10 cellular contexts compared by ENCODE assay signal in genomic region chr14:64706119-64706465, GRCh38. TPM values are rescaled to one million over a fixed set of nuclear protein-coding genes. Genes with fewer than 3 reads are reported as not detected.
DNase-seq lines count a peak whose midpoint lies in the region; ATAC-seq and TF ChIP-seq lines count a peak whose summit lies in the region.
"Had no signal": no experiment of that assay in that cellular context is flagged by ENCODE, and none has a peak within 500 bp of the region (broad histone marks: within the 10 kb centered on the region; RNA-seq: fewer than 3 reads in every experiment).

No MANE protein-coding gene starts in this region.

- H3K4me1 Mint-ChIP-seq in naive thymus-derived CD8-positive, alpha-beta T cell: peaks cover 17 to 74% (median 46%) of the 10 kb centered on the region in 4 donors
- H3K4me1 Mint-ChIP-seq in stimulated activated memory B cell treated with anti-CD40 and anti-IgM and Interleukin-4, amounts not matched to agents 10 μg/mL and 1 μg/mL and 100 μg/mL, for 72 hours: peaks cover 40% of the 10 kb centered on the region

- H3K79me2 ChIP-seq in Karpas-422 (ENCODE audit: low read length): no peaks in the 10 kb centered on the region

- H2AFZ ChIP-seq in Karpas-422 (ENCODE audit: low read length): no peak overlapping the region

- H3K9me3 ChIP-seq in right atrium auricular region (no peaks in the 10 kb centered on the region), Karpas-422 (ENCODE audit: low read length) (no peaks in the 10 kb centered on the region)

- no peaks in the 10 kb centered on the region for H3K27me3 ChIP-seq in right atrium auricular region
- H3K27me3 ChIP-seq in dorsolateral prefrontal cortex: no peaks in the 10 kb centered on the region
- no peaks in the 10 kb centered on the region for H3K27me3 ChIP-seq in Karpas-422 (ENCODE audit: low read length)

- peak overlapping the region; percentile 62 to 69 for H3K4me3 ChIP-seq in right atrium auricular region
- peak overlapping the region; percentile 45 to 96 (median 85) for H3K4me3 ChIP-seq in dorsolateral prefrontal cortex
- H3K4me3 ChIP-seq in Karpas-422 (ENCODE audit: low read length): no peak overlapping the region

- no peaks in the 10 kb centered on the region for H3K9me2 ChIP-seq in Karpas-422 (replicated peaks; ENCODE audit: insufficient read depth, low read length)

- no peak overlapping the region for H3K9ac ChIP-seq in Karpas-422 (ENCODE audit: low read length)

- no peaks in the 10 kb centered on the region for H3K36me3 Mint-ChIP-seq in naive thymus-derived CD8-positive, alpha-beta T cell
- H3K36me3 Mint-ChIP-seq in stimulated activated memory B cell treated with anti-CD40 and anti-IgM and Interleukin-4, amounts not matched to agents 10 μg/mL and 1 μg/mL and 100 μg/mL, for 72 hours: no peaks in the 10 kb centered on the region
- H3K36me3 Mint-ChIP-seq: activated naive CD8-positive, alpha-beta T cell treated with anti-CD3 and anti-CD28 coated beads, Interleukin-2, amount 10 ng/mL, durations not matched to agents 7 days and 5 days had no signal

- ATAC-seq in left ventricle myocardium superior: no peak
- ATAC-seq in naive thymus-derived CD8-positive, alpha-beta T cell: no peak
- no peak for ATAC-seq in stimulated activated memory B cell treated with anti-CD40 and anti-IgM and Interleukin-4, amounts not matched to agents 10 μg/mL and 1 μg/mL and 100 μg/mL, for 72 hours

- H3K4me1 ChIP-seq in right atrium auricular region (peaks cover 0 to 74% of the 10 kb centered on the region in 2 donors), Karpas-422 (ENCODE audit: low read length) (no peaks in the 10 kb centered on the region)

- H3K4me3 Mint-ChIP-seq in naive thymus-derived CD8-positive, alpha-beta T cell: peak overlapping the region in 7 of 10 donors; percentile 60 to 87 (median 71)
- H3K4me3 Mint-ChIP-seq in stimulated activated memory B cell treated with anti-CD40 and anti-IgM and Interleukin-4, amounts not matched to agents 10 μg/mL and 1 μg/mL and 100 μg/mL, for 72 hours: no peak overlapping the region

- H3K27me3 Mint-ChIP-seq in naive thymus-derived CD8-positive, alpha-beta T cell: peaks cover 17 to 69% (median 40%) of the 10 kb centered on the region in 5 donors
- H3K27me3 Mint-ChIP-seq in stimulated activated memory B cell treated with anti-CD40 and anti-IgM and Interleukin-4, amounts not matched to agents 10 μg/mL and 1 μg/mL and 100 μg/mL, for 72 hours: peaks cover 68% of the 10 kb centered on the region

- intact Hi-C loops in left ventricle myocardium superior (cut with micrococcal nuclease): no loop called here
- intact Hi-C loops in dorsolateral prefrontal cortex (cut with DNase I): loop anchor here in 1 of 2 donors (5.0 kb wide), 2 partner anchors 34 to 164 kb away; partner anchors contain the start of gene HSPA2

- POLR2A ChIA-PET in naive thymus-derived CD8-positive, alpha-beta T cell (lab: Charles Lee): no interaction called here

- DNase-seq in right atrium auricular region (ENCODE audit: low spot score) (no peak), left ventricle myocardium superior (no peak), dorsolateral prefrontal cortex (peak in 1 of 10 donors; percentile 26), NCI-H1417 (lab: John Stamatoyannopoulos, UW) (no peak), Karpas-422 (no peak)
- DNase-seq in naive thymus-derived CD8-positive, alpha-beta T cell: no peak
- no peak for DNase-seq in stimulated activated CD4-positive, alpha-beta T cell treated with anti-CD3 and anti-CD28 coated beads, Interleukin-1b, Interleukin-23, amount 100 ng/mL, for 48 hours
- DNase-seq: activated naive CD8-positive, alpha-beta T cell treated with anti-CD3 and anti-CD28 coated beads, Interleukin-2, amount 10 ng/mL, durations not matched to agents 7 days and 5 days; DMS 273 treated with DMSO at 0.1 percent for 48 hours had no signal

- H3K4me2 ChIP-seq in Karpas-422 (ENCODE audit: low read depth, low read length, poor library complexity, severe bottlenecking): no peak overlapping the region

- H3K27ac ChIP-seq in right atrium auricular region (peak overlapping the region; percentile 86 to 88), dorsolateral prefrontal cortex (peak overlapping the region; percentile 84 to 99 (median 96)), Karpas-422 (ENCODE audit: low read length) (no peak overlapping the region)

- H3K27ac Mint-ChIP-seq in naive thymus-derived CD8-positive, alpha-beta T cell: peak overlapping the region in 2 of 10 donors; percentile 55 to 79
- H3K27ac Mint-ChIP-seq in stimulated activated memory B cell treated with anti-CD40 and anti-IgM and Interleukin-4, amounts not matched to agents 10 μg/mL and 1 μg/mL and 100 μg/mL, for 72 hours: no peak overlapping the region
- H3K27ac Mint-ChIP-seq: activated naive CD8-positive, alpha-beta T cell treated with anti-CD3 and anti-CD28 coated beads, Interleukin-2, amount 10 ng/mL, durations not matched to agents 7 days and 5 days had no signal

- no peaks in the 10 kb centered on the region for H4K20me1 ChIP-seq in Karpas-422 (ENCODE audit: insufficient read depth, low read depth, low read length)

- H3K36me3 ChIP-seq in right atrium auricular region (no peaks in the 10 kb centered on the region), Karpas-422 (ENCODE audit: insufficient read depth, low read length) (no peaks in the 10 kb centered on the region)

- no peak for TF ChIP-seq CTCF in right atrium auricular region (IDR thresholded peaks at IDR 0.05)
- TF ChIP-seq CTCF in dorsolateral prefrontal cortex (IDR thresholded peaks at IDR 0.05 in 54 of 56, conservative IDR thresholded peaks at IDR 0.05 in 2 of 56; ENCODE audit: low read depth in 1 of 56, partially characterized antibody in 56 of 56): no peak

- no peaks in the 10 kb centered on the region for H3K9me3 Mint-ChIP-seq in naive thymus-derived CD8-positive, alpha-beta T cell
- no peaks in the 10 kb centered on the region for H3K9me3 Mint-ChIP-seq in stimulated activated memory B cell treated with anti-CD40 and anti-IgM and Interleukin-4, amounts not matched to agents 10 μg/mL and 1 μg/mL and 100 μg/mL, for 72 hours
- H3K9me3 Mint-ChIP-seq: activated naive CD8-positive, alpha-beta T cell treated with anti-CD3 and anti-CD28 coated beads, Interleukin-2, amount 10 ng/mL, durations not matched to agents 7 days and 5 days had no signal

RNA-seq across cellular contexts. Expression of gene PLEKHG3, which starts 1.9 kb away (rescaled TPM):
- 10 to 100 TPM; 26.1 to 28.1 TPM for total RNA-seq in right atrium auricular region
- 22.0 TPM for total RNA-seq in left ventricle myocardium superior
- total RNA-seq in dorsolateral prefrontal cortex: 100 to 1,000 TPM in 43 of 120 experiments, 10 to 100 TPM in 77; 27.1 to 361 (median 85.0) TPM
- 1 to 10 TPM in 1 of 2 experiments, under 1 TPM in 1; 0.55 to 1.4 TPM for total RNA-seq in naive thymus-derived CD8-positive, alpha-beta T cell
- 10 to 100 TPM in 1 of 3 donors, 1 to 10 TPM in 2; 1.2 to 12.2 (median 1.6) TPM for polyA plus RNA-seq in naive thymus-derived CD8-positive, alpha-beta T cell
- total RNA-seq in Karpas-422 (2014; rRNA removed; shearing (Covaris generic); ENCODE audit: low replicate concordance): not detected in 2 replicates
